1 cellular context compared by ENCODE assay signal in the genomic region with DNA sequence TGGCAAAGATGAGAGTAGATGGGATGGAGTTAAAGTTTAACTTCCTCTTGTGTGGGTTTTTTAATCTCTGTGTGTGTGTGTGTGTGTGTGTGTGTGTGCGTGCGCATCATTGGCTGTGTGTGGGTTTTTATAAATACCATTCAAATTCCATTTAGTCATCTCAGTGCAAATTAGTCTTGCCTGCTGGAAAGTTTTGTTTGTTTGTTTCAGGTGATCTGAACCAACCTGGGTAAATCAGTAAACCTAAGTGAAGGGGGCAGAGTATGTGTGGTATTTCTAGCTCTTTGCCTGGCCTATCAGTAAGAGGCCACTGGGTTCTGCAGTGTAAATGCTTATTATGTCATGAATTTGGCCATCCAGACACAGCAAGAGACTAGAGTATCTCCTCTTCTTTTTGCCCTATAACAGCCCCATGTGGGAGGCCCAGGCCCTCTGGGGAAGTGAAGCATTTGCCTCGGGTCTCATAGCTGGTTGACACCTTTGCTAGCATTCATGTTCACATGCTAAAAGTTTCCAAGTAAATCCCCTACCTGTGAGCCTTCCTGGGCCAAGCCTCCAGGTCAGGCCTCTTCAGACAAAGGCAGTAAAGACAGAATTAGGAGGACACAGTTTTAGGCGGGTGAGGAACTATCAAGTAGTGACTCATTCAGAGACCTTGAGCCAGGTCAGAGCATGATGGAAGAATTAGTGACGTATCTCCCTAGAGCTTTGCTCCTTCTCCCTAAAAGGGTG.
A peak's percentile ranks its signal among the peaks of the same experiment; 100 is the strongest.
TF ChIP-seq lines count a peak whose summit lies in the region.

No MANE protein-coding gene starts in this region.

TF ChIP-seq in HepG2, 621 proteins besides CTCF, POLR2A, EP300 and RAD21 (continued from another document):
- TF ChIP-seq, protein P1, sequence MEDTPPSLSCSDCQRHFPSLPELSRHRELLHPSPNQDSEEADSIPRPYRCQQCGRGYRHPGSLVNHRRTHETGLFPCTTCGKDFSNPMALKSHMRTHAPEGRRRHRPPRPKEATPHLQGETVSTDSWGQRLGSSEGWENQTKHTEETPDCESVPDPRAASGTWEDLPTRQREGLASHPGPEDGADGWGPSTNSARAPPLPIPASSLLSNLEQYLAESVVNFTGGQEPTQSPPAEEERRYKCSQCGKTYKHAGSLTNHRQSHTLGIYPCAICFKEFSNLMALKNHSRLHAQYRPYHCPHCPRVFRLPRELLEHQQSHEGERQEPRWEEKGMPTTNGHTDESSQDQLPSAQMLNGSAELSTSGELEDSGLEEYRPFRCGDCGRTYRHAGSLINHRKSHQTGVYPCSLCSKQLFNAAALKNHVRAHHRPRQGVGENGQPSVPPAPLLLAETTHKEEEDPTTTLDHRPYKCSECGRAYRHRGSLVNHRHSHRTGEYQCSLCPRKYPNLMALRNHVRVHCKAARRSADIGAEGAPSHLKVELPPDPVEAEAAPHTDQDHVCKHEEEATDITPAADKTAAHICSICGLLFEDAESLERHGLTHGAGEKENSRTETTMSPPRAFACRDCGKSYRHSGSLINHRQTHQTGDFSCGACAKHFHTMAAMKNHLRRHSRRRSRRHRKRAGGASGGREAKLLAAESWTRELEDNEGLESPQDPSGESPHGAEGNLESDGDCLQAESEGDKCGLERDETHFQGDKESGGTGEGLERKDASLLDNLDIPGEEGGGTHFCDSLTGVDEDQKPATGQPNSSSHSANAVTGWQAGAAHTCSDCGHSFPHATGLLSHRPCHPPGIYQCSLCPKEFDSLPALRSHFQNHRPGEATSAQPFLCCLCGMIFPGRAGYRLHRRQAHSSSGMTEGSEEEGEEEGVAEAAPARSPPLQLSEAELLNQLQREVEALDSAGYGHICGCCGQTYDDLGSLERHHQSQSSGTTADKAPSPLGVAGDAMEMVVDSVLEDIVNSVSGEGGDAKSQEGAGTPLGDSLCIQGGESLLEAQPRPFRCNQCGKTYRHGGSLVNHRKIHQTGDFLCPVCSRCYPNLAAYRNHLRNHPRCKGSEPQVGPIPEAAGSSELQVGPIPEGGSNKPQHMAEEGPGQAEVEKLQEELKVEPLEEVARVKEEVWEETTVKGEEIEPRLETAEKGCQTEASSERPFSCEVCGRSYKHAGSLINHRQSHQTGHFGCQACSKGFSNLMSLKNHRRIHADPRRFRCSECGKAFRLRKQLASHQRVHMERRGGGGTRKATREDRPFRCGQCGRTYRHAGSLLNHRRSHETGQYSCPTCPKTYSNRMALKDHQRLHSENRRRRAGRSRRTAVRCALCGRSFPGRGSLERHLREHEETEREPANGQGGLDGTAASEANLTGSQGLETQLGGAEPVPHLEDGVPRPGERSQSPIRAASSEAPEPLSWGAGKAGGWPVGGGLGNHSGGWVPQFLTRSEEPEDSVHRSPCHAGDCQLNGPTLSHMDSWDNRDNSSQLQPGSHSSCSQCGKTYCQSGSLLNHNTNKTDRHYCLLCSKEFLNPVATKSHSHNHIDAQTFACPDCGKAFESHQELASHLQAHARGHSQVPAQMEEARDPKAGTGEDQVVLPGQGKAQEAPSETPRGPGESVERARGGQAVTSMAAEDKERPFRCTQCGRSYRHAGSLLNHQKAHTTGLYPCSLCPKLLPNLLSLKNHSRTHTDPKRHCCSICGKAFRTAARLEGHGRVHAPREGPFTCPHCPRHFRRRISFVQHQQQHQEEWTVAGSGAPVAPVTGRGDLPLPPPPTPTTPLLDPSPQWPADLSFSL (CRISPR knock-in tag; IDR thresholded peaks at IDR 0.05): peak; percentile 79
- TF ChIP-seq XRCC5 (optimal IDR thresholded peaks at IDR 0.05; ENCODE audit: low read length) (peak; percentile 36), FOXA3 (CRISPR knock-in tag; IDR thresholded peaks at IDR 0.05) (peak; percentile 18; the same call in 1 of the 2 replicates), BCL6 (CRISPR knock-in tag; IDR thresholded peaks at IDR 0.05) (0 out of 2 replicates have a peak, but pooled peaks have one; percentile 19), SAP130 (CRISPR knock-in tag; IDR thresholded peaks at IDR 0.05; ENCODE audit: low read depth) (peak; percentile 36; the same call in 1 of the 2 replicates), FOXP1 (IDR thresholded peaks at IDR 0.05) (peak; percentile 69; the same call in 1 of the 2 replicates), FOXP1 (CRISPR knock-in tag; IDR thresholded peaks at IDR 0.05) (no peak; the same call in 1 of the 2 replicates), LCORL (IDR thresholded peaks at IDR 0.05) (no peak; the same call in 1 of the 2 replicates), LCORL (CRISPR knock-in tag; IDR thresholded peaks at IDR 0.05) (peak; percentile 70), PITX1 (CRISPR knock-in tag; IDR thresholded peaks at IDR 0.05) (0 out of 2 replicates have a peak, but pooled peaks have one; percentile 11), ARID2 (CRISPR knock-in tag; IDR thresholded peaks at IDR 0.05; ENCODE audit: borderline replicate concordance) (no peak), NCOA2 (CRISPR knock-in tag; IDR thresholded peaks at IDR 0.05) (peak; percentile 11; the same call in 1 of the 2 replicates), SOX5 (CRISPR knock-in tag; IDR thresholded peaks at IDR 0.05; ENCODE audit: borderline replicate concordance) (peak; percentile 7; the same call in 1 of the 2 replicates), TBX2 (CRISPR knock-in tag; IDR thresholded peaks at IDR 0.05; ENCODE audit: borderline replicate concordance) (peak; percentile 63)
- TF ChIP-seq, protein P2, sequence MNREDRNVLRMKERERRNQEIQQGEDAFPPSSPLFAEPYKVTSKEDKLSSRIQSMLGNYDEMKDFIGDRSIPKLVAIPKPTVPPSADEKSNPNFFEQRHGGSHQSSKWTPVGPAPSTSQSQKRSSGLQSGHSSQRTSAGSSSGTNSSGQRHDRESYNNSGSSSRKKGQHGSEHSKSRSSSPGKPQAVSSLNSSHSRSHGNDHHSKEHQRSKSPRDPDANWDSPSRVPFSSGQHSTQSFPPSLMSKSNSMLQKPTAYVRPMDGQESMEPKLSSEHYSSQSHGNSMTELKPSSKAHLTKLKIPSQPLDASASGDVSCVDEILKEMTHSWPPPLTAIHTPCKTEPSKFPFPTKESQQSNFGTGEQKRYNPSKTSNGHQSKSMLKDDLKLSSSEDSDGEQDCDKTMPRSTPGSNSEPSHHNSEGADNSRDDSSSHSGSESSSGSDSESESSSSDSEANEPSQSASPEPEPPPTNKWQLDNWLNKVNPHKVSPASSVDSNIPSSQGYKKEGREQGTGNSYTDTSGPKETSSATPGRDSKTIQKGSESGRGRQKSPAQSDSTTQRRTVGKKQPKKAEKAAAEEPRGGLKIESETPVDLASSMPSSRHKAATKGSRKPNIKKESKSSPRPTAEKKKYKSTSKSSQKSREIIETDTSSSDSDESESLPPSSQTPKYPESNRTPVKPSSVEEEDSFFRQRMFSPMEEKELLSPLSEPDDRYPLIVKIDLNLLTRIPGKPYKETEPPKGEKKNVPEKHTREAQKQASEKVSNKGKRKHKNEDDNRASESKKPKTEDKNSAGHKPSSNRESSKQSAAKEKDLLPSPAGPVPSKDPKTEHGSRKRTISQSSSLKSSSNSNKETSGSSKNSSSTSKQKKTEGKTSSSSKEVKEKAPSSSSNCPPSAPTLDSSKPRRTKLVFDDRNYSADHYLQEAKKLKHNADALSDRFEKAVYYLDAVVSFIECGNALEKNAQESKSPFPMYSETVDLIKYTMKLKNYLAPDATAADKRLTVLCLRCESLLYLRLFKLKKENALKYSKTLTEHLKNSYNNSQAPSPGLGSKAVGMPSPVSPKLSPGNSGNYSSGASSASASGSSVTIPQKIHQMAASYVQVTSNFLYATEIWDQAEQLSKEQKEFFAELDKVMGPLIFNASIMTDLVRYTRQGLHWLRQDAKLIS (CRISPR knock-in tag; IDR thresholded peaks at IDR 0.05): no peak
- TF ChIP-seq, protein P3, sequence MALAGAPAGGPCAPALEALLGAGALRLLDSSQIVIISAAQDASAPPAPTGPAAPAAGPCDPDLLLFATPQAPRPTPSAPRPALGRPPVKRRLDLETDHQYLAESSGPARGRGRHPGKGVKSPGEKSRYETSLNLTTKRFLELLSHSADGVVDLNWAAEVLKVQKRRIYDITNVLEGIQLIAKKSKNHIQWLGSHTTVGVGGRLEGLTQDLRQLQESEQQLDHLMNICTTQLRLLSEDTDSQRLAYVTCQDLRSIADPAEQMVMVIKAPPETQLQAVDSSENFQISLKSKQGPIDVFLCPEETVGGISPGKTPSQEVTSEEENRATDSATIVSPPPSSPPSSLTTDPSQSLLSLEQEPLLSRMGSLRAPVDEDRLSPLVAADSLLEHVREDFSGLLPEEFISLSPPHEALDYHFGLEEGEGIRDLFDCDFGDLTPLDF (CRISPR knock-in tag; IDR thresholded peaks at IDR 0.05): no peak
- TF ChIP-seq, protein P4, sequence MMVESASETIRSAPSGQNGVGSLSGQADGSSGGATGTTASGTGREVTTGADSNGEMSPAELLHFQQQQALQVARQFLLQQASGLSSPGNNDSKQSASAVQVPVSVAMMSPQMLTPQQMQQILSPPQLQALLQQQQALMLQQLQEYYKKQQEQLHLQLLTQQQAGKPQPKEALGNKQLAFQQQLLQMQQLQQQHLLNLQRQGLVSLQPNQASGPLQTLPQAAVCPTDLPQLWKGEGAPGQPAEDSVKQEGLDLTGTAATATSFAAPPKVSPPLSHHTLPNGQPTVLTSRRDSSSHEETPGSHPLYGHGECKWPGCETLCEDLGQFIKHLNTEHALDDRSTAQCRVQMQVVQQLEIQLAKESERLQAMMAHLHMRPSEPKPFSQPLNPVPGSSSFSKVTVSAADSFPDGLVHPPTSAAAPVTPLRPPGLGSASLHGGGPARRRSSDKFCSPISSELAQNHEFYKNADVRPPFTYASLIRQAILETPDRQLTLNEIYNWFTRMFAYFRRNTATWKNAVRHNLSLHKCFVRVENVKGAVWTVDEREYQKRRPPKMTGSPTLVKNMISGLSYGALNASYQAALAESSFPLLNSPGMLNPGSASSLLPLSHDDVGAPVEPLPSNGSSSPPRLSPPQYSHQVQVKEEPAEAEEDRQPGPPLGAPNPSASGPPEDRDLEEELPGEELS (CRISPR knock-in tag; IDR thresholded peaks at IDR 0.05): peak; percentile 85
